In genomic region chr15:75031773-75032302, GRCh38 we compare ENCODE assay signal across 13 cellular contexts. TPM values are rescaled to one million over a fixed set of nuclear protein-coding genes. Genes with fewer than 3 reads are reported as not detected.
A peak's percentile ranks its signal among the peaks of the same experiment; 100 is the strongest.
DNase-seq lines count a peak whose midpoint lies in the region; ATAC-seq, FAIRE-seq and TF ChIP-seq lines count a peak whose summit lies in the region.
"Had no signal": no experiment of that assay in that cellular context is flagged by ENCODE, and none has a peak within 500 bp of the region (broad histone marks: within the 10 kb centered on the region; RNA-seq: fewer than 3 reads in every experiment).

No MANE protein-coding gene starts in this region.

- peaks cover 7% of the 10 kb centered on the region for H3K79me2 ChIP-seq in parathyroid adenoma

- H3K27ac ChIP-seq in RWPE1 (peak overlapping the region; percentile 90), parathyroid adenoma (peak overlapping the region; percentile 12)

- no peak overlapping the region for H3K9ac ChIP-seq in parathyroid adenoma

- CTCF ChIA-PET in RWPE1 (lab: Yijun Ruan, JAX) = interaction anchor here (0.8 to 4.3 kb wide), 2 partner anchors 34 to 174 kb away, joined by 3 to 134 read pairs; partner anchors contain the start of gene C15orf39

- no peak overlapping the region for H3K4me3 ChIP-seq in parathyroid adenoma (ENCODE audit: low read depth, low read length)

- H3K4me1 ChIP-seq in parathyroid adenoma = peaks cover 20% of the 10 kb centered on the region

- no peak for TF ChIP-seq CTCF in RWPE1 (conservative IDR thresholded peaks at IDR 0.05; ENCODE audit: low read depth)
- no peak for TF ChIP-seq CTCF in parathyroid adenoma (IDR thresholded peaks at IDR 0.05)

- FAIRE-seq in GM12891 (lab: Jason Lieb, UNC) = peak; percentile 69
- FAIRE-seq: keratinocyte had no signal

- ATAC-seq in GM19351 (IDR thresholded peaks at IDR 0.05; ENCODE audit: unreplicated experiment) = no peak
- ATAC-seq: CD8-positive, alpha-beta T cell had no signal

- no peaks in the 10 kb centered on the region for H3K36me3 ChIP-seq in parathyroid adenoma (ENCODE audit: control insufficient read depth, insufficient read depth, low read length)

- DNase-seq in GM12891 (ENCODE audit: insufficient read length, low spot score) (no peak), RWPE1 (ENCODE audit: low spot score) (no peak), dermis blood vessel endothelial cell (peak; percentile 57), SW480 (ENCODE audit: low spot score) (no peak)
- DNase-seq in stimulated activated CD4-positive, alpha-beta T cell treated with anti-CD3 and anti-CD28 coated beads, Interleukin-2, amount 100 ng/mL, for 48 hours = no peak
- DNase-seq: aorta; CD8-positive, alpha-beta T cell; effector CD8-positive, alpha-beta T cell; H7; NCI-H345 had no signal

- no peaks in the 10 kb centered on the region for H3K9me3 ChIP-seq in parathyroid adenoma (ENCODE audit: control insufficient read depth, low read length)

- POLR2A ChIA-PET in RWPE1 (lab: Yijun Ruan, JAX; ENCODE audit: low non-redundant PET) = no interaction called here

- no peak for TF ChIP-seq POLR2A in GM12891 (IDR thresholded peaks at IDR 0.05; ENCODE audit: low read depth, low read length)

- peak overlapping the region; percentile 14 for H3K4me2 ChIP-seq in parathyroid adenoma (ENCODE audit: low read length)

- H2AFZ ChIP-seq in parathyroid adenoma = peak overlapping the region; percentile 11

- H3K27me3 ChIP-seq in parathyroid adenoma (ENCODE audit: control insufficient read depth, insufficient read depth, low read length) = no peaks in the 10 kb centered on the region

TF ChIP-seq in GM12891, 5 proteins besides CTCF, POLR2A, EP300 and RAD21:
- TF ChIP-seq SPI1 (IDR thresholded peaks at IDR 0.05; ENCODE audit: low read depth, low read length) (0 out of 2 replicates have a peak, but pooled peaks have one; percentile 7), TAF1 (IDR thresholded peaks at IDR 0.05; ENCODE audit: low read depth, low read length) (no peak)

RNA-seq across cellular contexts. Expression of gene PPCDC, which starts 8.4 kb away (rescaled TPM):
- polyA plus RNA-seq in GM12891 (2012; ENCODE audit: low read depth, missing spikeins) = 26.4 TPM
- total RNA-seq in dermis blood vessel endothelial cell = 14.0 and 14.5 TPM in 2 replicates

RNA-seq across cellular contexts. Expression of gene SCAMP5, which starts 36.5 kb away (rescaled TPM):
- polyA plus RNA-seq in GM12891 (2012; ENCODE audit: low read depth, missing spikeins) = 5.6 TPM
- 9.5 and 11.6 TPM in 2 replicates for total RNA-seq in dermis blood vessel endothelial cell
